ENCODE assay signal across 7 cellular contexts in genomic region chr4:166687828-166688227, GRCh38.
"Had no signal": no experiment of that assay in that cellular context is flagged by ENCODE, and none has a peak within 500 bp of the region (broad histone marks: within the 10 kb centered on the region; RNA-seq: fewer than 3 reads in every experiment).

No MANE protein-coding gene starts in this region.

- H3K27me3 Mint-ChIP-seq: IgD-negative memory B cell had no signal

- H3K4me1 Mint-ChIP-seq: IgD-negative memory B cell had no signal

- H3K9ac ChIP-seq: KMS-11 had no signal

- H3K4me3 ChIP-seq: K562 had no signal

- H3K4me3 Mint-ChIP-seq: IgD-negative memory B cell had no signal

- H3K36me3 Mint-ChIP-seq: IgD-negative memory B cell had no signal

- DNase-seq: IMR-90, KBM-7, KG1 had no signal

- H3K27ac ChIP-seq: HL-60, KMS-11 had no signal

- H3K4me2 ChIP-seq: KMS-11 had no signal

- H3K27ac Mint-ChIP-seq: IgD-negative memory B cell had no signal
